In the genomic region with DNA sequence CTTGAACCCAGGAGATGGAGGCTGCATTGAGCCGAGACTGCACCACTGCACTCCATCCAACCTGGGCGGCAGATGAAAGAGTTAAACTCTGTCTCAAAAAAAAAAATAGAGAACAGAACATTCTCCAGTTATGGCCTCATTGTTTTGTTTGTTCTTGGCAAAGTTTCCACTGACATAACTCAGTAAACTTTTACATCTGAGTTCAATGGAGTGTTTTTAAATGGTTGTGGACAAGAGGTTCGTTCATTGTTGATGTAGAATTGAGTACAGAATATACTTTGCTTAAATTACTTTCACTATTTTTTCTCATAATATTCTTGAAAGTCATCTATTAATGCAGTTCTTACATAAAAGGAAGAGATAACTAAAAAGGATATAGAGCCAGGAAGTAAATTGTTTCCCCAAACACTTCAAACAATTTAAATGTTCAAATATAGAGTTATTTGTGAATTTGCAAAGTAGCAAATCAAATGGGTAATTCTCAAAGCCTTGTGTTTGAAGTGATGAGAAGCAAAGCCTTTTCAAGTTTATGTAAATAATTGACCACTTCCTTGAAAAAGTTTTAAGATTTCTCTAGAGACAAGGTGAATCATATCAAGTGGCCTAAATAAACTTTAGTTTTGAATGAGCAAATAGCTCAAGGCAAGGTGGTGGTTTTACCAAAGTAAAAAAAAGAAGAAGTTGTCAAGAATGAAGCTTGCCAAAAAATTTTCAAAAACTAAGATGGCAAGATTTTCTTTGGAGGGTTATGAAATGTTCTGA, we compare ENCODE assay signal across 9 cellular contexts. TPM values are rescaled to one million over a fixed set of nuclear protein-coding genes. Genes with fewer than 3 reads are reported as not detected.
DNase-seq lines count a peak whose midpoint lies in the region; ATAC-seq, FAIRE-seq and TF ChIP-seq lines count a peak whose summit lies in the region.
"Had no signal": no experiment of that assay in that cellular context is flagged by ENCODE, and none has a peak within 500 bp of the region (broad histone marks: within the 10 kb centered on the region; RNA-seq: fewer than 3 reads in every experiment).

No MANE protein-coding gene starts in this region.

- no peaks in the 10 kb centered on the region for H3K27me3 ChIP-seq in DOHH2 (ENCODE audit: control insufficient read depth, low read length)
- peaks cover 6% of the 10 kb centered on the region for H3K27me3 ChIP-seq in astrocyte (ENCODE audit: insufficient read depth, low read length)
- H3K27me3 ChIP-seq in lung (ENCODE audit: control insufficient read depth, insufficient read depth): no peaks in the 10 kb centered on the region
- H3K27me3 ChIP-seq in A673 (replicated peaks; ENCODE audit: insufficient read depth, low read depth, low read length, poor library complexity): no peaks in the 10 kb centered on the region

- no peak overlapping the region for H3K27ac Mint-ChIP-seq in astrocyte (ENCODE audit: unreplicated experiment)

- no peaks in the 10 kb centered on the region for H3K9me3 ChIP-seq in DOHH2 (ENCODE audit: control insufficient read depth, insufficient read depth, low read length)
- no peaks in the 10 kb centered on the region for H3K9me3 ChIP-seq in astrocyte (ENCODE audit: insufficient read depth, low read depth, low read length)
- H3K9me3 ChIP-seq in lung (ENCODE audit: control insufficient read depth in 2 of 2, insufficient read depth in 1 of 2, low read length in 1 of 2): no peaks in the 10 kb centered on the region
- peaks cover 6% of the 10 kb centered on the region for H3K9me3 ChIP-seq in A673 (ENCODE audit: low read depth, low read length, poor library complexity, severe bottlenecking)

- ATAC-seq in HG02981 (IDR thresholded peaks at IDR 0.05; ENCODE audit: unreplicated experiment) (peak; percentile 81), lung (ENCODE audit: insufficient read depth, low FRiP score) (peak; percentile 45)

- H3K79me2 ChIP-seq in DOHH2 (ENCODE audit: control insufficient read depth, low read length) (no peaks in the 10 kb centered on the region), astrocyte (ENCODE audit: insufficient read depth, low read length) (no peaks in the 10 kb centered on the region)

- H3K36me3 ChIP-seq in DOHH2 (ENCODE audit: control insufficient read depth, low read length): no peaks in the 10 kb centered on the region
- no peaks in the 10 kb centered on the region for H3K36me3 ChIP-seq in astrocyte (ENCODE audit: insufficient read depth, low read length)
- no peaks in the 10 kb centered on the region for H3K36me3 ChIP-seq in lung (ENCODE audit: control insufficient read depth in 2 of 2, insufficient read depth in 2 of 2, low read length in 2 of 2)
- H3K36me3 ChIP-seq in A673 (ENCODE audit: insufficient read depth, low read length, poor library complexity, severe bottlenecking): no peaks in the 10 kb centered on the region

- H3F3A ChIP-seq in DOHH2 (ENCODE audit: control insufficient read depth, insufficient read depth): peaks cover 7% of the 10 kb centered on the region; the same call in 1 of the 2 replicates

- no peaks in the 10 kb centered on the region for H3K36me3 Mint-ChIP-seq in astrocyte (ENCODE audit: low read depth, unreplicated experiment)

- H3K27me3 Mint-ChIP-seq in astrocyte (ENCODE audit: low read depth, unreplicated experiment): no peaks in the 10 kb centered on the region

- H3K27ac ChIP-seq in DOHH2 (ENCODE audit: low read depth, low read length) (peak overlapping the region; percentile 21; the same call in 1 of the 2 replicates), astrocyte (ENCODE audit: low read depth, low read length) (peak overlapping the region; percentile 48), lung (ENCODE audit: low read depth in 1 of 2, low read length in 1 of 2) (peak overlapping the region; percentile 23 to 74), A673 (ENCODE audit: low read depth, low read length, poor library complexity, severe bottlenecking) (no peak overlapping the region)

- peaks cover 3% of the 10 kb centered on the region for H3K9me3 Mint-ChIP-seq in astrocyte (ENCODE audit: unreplicated experiment)

- H3K4me2 ChIP-seq in DOHH2 (ENCODE audit: low read length): peak overlapping the region; percentile 12; the same call in 1 of the 2 replicates
- H3K4me2 ChIP-seq in astrocyte (ENCODE audit: low read length): peak overlapping the region; percentile 35

- peaks cover 15% of the 10 kb centered on the region for H3K4me1 ChIP-seq in DOHH2 (ENCODE audit: control insufficient read depth, low read length)
- peaks cover 6% of the 10 kb centered on the region for H3K4me1 ChIP-seq in astrocyte (ENCODE audit: insufficient read depth, low read length)
- peaks cover 0 to 10% of the 10 kb centered on the region in 2 donors for H3K4me1 ChIP-seq in lung (ENCODE audit: control insufficient read depth in 2 of 2, insufficient read depth in 2 of 2, low read length in 2 of 2)
- H3K4me1 ChIP-seq in A673 (ENCODE audit: insufficient read depth, low read length, poor library complexity, severe bottlenecking): no peaks in the 10 kb centered on the region

- POLR2A ChIA-PET in A673 (lab: Charles Lee; ENCODE audit: low non-redundant PET): no interaction called here

- H3K9ac ChIP-seq in astrocyte (ENCODE audit: low read length): no peak overlapping the region

- DNase-seq in astrocyte (ENCODE audit: low read depth): peak; percentile 29
- no peak for DNase-seq in lung (ENCODE audit: low spot score)
- DNase-seq in A673 (ENCODE audit: low spot score): no peak
- DNase-seq in COR-L47 (lab: John Stamatoyannopoulos, UW): no peak
- no peak for DNase-seq in GM19240 (ENCODE audit: insufficient read length, low spot score)
- DNase-seq in stimulated activated CD4-positive, alpha-beta T cell treated with anti-CD3 and anti-CD28 coated beads, Interleukin-1b, Interleukin-23, amount 100 ng/mL, for 48 hours: no peak
- DNase-seq: aorta had no signal

- no TSS peak for BruUV-seq in A673 (replicated peaks; lab: Mats Ljungman, UMichigan)

- H3K4me3 ChIP-seq in DOHH2 (ENCODE audit: low read length) (no peak overlapping the region), astrocyte (ENCODE audit: insufficient read depth, low read depth, low read length) (no peak overlapping the region), lung (no peak overlapping the region), A673 (ENCODE audit: low read depth, low read length, poor library complexity, severe bottlenecking) (no peak overlapping the region)

- TF ChIP-seq CTCF in DOHH2 (IDR thresholded peaks at IDR 0.05; ENCODE audit: low read depth, low read length, poor library complexity, severe bottlenecking) (no peak), astrocyte (IDR thresholded peaks at IDR 0.05; ENCODE audit: insufficient read depth, low read depth, low read length) (no peak), lung (IDR thresholded peaks at IDR 0.05; ENCODE audit: control extremely low read depth, extremely low read depth) (no peak), A673 (conservative IDR thresholded peaks at IDR 0.05; ENCODE audit: low read depth, low read length) (no peak)

- no peak for FAIRE-seq in astrocyte (lab: Jason Lieb, UNC)

- intact Hi-C loops in A673 (cut with micrococcal nuclease; ENCODE audit: unreplicated experiment): no loop called here

- CTCF ChIA-PET in A673 (lab: Charles Lee): no interaction called here

- H2AFZ ChIP-seq in astrocyte (ENCODE audit: low read depth, low read length): no peak overlapping the region

- no peak overlapping the region for H3K4me3 Mint-ChIP-seq in astrocyte (ENCODE audit: unreplicated experiment)

- H3K4me1 Mint-ChIP-seq in astrocyte (ENCODE audit: low read depth, unreplicated experiment): peaks cover 11% of the 10 kb centered on the region

- no peaks in the 10 kb centered on the region for H4K20me1 ChIP-seq in DOHH2 (ENCODE audit: control insufficient read depth, insufficient read depth, low read depth, low read length)
- no peaks in the 10 kb centered on the region for H4K20me1 ChIP-seq in astrocyte (ENCODE audit: insufficient read depth, low read length)

- no peaks in the 10 kb centered on the region for H3K9me2 ChIP-seq in DOHH2 (replicated peaks; ENCODE audit: control insufficient read depth, low read length)

- 40 to 63% methylated on average over 3 of the region's 3 CpGs for WGBS in lung, 2 donors

RNA-seq across cellular contexts. Expression of gene IFNGR1, which starts 42.4 kb away (rescaled TPM):
- total RNA-seq in astrocyte (38.3 and 42.3 TPM in 2 replicates), lung (100 to 1,000 TPM; 134 to 165 TPM), A673 (2021) (18.4 and 19.3 TPM in 2 replicates)
- 100 to 1,000 TPM; 108 to 327 TPM for polyA plus RNA-seq in lung
